8 cellular contexts compared by ENCODE assay signal in genomic region chr1:107433068-107433467, GRCh38.
"Had no signal": no experiment of that assay in that cellular context is flagged by ENCODE, and none has a peak within 500 bp of the region (broad histone marks: within the 10 kb centered on the region; RNA-seq: fewer than 3 reads in every experiment).

No MANE protein-coding gene starts in this region.

- H3K27me3 Mint-ChIP-seq: IgD-negative memory B cell had no signal

- H3K27ac ChIP-seq: HL-60 had no signal

- DNase-seq: GOT3, H7, HFFc6 had no signal

- H3K36me3 ChIP-seq: HAP-1 had no signal

- H3K9me3 Mint-ChIP-seq: IgD-negative memory B cell had no signal

- H3K4me3 Mint-ChIP-seq: HFFc6 had no signal

- ATAC-seq: HCT116, HepG2 had no signal

- H3K4me1 ChIP-seq: HAP-1 had no signal

- H3K4me3 ChIP-seq: HAP-1 had no signal

- H3K9me3 ChIP-seq: HAP-1 had no signal

- H3K36me3 Mint-ChIP-seq: IgD-negative memory B cell had no signal

- H3K27ac Mint-ChIP-seq: HFFc6, IgD-negative memory B cell had no signal
